ENCODE assay signal across 11 cellular contexts in the genomic region with DNA sequence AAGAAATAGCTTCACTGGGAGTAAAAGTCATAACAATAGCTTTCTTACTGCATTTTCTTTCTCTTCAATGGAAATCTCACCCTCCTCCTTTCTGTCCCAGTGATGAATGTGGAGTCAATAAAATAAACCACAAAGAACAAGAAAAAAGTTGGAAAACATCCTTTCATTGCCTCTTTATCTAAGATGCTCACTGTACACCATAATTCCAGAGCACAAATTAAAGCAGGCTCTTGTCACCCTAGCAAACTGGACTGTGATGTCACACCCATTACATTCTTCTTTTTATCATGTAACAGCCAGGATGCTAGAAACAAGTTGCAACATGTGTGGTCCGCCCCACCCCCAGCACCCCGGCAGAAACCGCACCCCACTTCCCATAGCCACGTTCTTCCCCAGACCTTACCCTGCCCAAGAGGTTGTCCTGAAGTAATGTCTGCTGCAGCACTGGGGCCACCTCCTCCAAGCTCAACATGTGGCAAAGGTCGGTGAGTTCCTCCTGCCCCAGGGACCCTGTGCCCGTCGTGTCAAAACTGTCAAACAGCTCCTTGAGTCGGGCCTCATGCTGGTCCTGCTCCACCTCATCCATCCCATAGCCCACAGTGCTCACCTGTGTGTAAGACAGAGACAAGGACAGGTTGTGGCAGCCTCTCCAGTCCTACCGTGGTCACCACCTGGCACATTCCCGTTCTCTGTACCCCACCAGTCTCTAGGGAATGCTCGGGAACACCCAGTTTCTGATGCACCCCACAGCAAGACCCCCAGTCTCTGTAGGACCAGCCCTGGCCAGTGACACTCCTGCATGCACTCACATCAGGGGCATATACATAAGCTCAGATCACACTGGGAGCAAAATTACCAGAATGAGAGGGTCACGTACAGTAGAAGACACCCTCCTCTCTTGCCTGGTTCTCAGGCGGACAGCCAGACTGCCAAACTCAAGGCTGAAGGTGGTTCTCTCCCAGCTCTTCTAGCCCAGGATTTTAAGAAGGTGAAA. TPM values are rescaled to one million over a fixed set of nuclear protein-coding genes. Genes with fewer than 3 reads are reported as not detected.
A peak's percentile ranks its signal among the peaks of the same experiment; 100 is the strongest.
DNase-seq lines count a peak whose midpoint lies in the region; ATAC-seq, FAIRE-seq and TF ChIP-seq lines count a peak whose summit lies in the region.
"Had no signal": no experiment of that assay in that cellular context is flagged by ENCODE, and none has a peak within 500 bp of the region (broad histone marks: within the 10 kb centered on the region; RNA-seq: fewer than 3 reads in every experiment).

No MANE protein-coding gene starts in this region.

- H2AFZ ChIP-seq in keratinocyte (ENCODE audit: control insufficient read depth, low read length): no peak overlapping the region

- intact Hi-C loops in CD4-positive, alpha-beta T cell (cut with DNase I, micrococcal nuclease): loop anchor here (1.0 to 10.0 kb wide), 4 partner anchors 9 to 587 kb away; partner anchors contain the start of gene SOS2 (in 1 of the 2)

- peak; percentile 25 to 64 (median 54) for DNase-seq in CD4-positive, alpha-beta T cell
- DNase-seq in KBM-7 (peak; percentile 29), keratinocyte (ENCODE audit: low read depth, low spot score) (peak; percentile 64), NK-92 (lab: John Stamatoyannopoulos, UW; ENCODE audit: unreplicated experiment) (no peak), epidermal melanocyte (ENCODE audit: insufficient read length, low spot score) (no peak), NCI-H774 (lab: John Stamatoyannopoulos, UW) (no peak)
- DNase-seq in activated T-cell treated with anti-CD3 and anti-CD28 coated beads, Interleukin-2, amount 50 U/mL, for 24 hours: peak; percentile 46

- peaks cover 47% of the 10 kb centered on the region for H3K79me2 ChIP-seq in keratinocyte (ENCODE audit: control insufficient read depth, insufficient read depth, low read length)

- peak overlapping the region; percentile 78 for H3K27ac ChIP-seq in CD4-positive, alpha-beta T cell (ENCODE audit: low read depth, low read length)
- H3K27ac ChIP-seq in keratinocyte (ENCODE audit: control insufficient read depth, insufficient read depth, low read length): peak overlapping the region; percentile 63

- CTCF ChIA-PET in CD4-positive, alpha-beta T cell (lab: Charles Lee): interaction anchor here (1.0 to 4.3 kb wide), 6 partner anchors 9 to 48 kb away, joined by 3 to 23 read pairs (median 4); partner anchors contain the start of gene NIN

- dilution Hi-C loops in keratinocyte (cut with MboI; ENCODE audit: extremely low pct_ligation_motif_present, low sequenced_read_pairs): no loop called here

- in situ Hi-C loops in KBM-7 (cut with MboI; ENCODE audit: low pct_unique_long_range_greater_than_20kb, low sequenced_read_pairs): no loop called here

- peak overlapping the region; percentile 20 for H3K9ac ChIP-seq in keratinocyte (ENCODE audit: control insufficient read depth, extremely low read depth, insufficient read depth, low read length)

- no peaks in the 10 kb centered on the region for H4K20me1 ChIP-seq in keratinocyte (ENCODE audit: control insufficient read depth, extremely low read depth, insufficient read depth, low read length)

- H3K36me3 Mint-ChIP-seq in CD4-positive, alpha-beta T cell (ENCODE audit: low read depth): peaks cover 30% of the 10 kb centered on the region
- peaks cover 49% of the 10 kb centered on the region for H3K36me3 Mint-ChIP-seq in activated T-cell treated with anti-CD3 and anti-CD28 coated beads, Interleukin-2, amount 50 U/mL, for 24 hours (ENCODE audit: low read depth)

- H3K9me3 ChIP-seq in CD4-positive, alpha-beta T cell (ENCODE audit: control insufficient read depth, low read length): no peaks in the 10 kb centered on the region
- H3K9me3 ChIP-seq in keratinocyte (ENCODE audit: control insufficient read depth, low read depth, low read length): no peaks in the 10 kb centered on the region

- no peaks in the 10 kb centered on the region for H3K27me3 Mint-ChIP-seq in CD4-positive, alpha-beta T cell
- no peaks in the 10 kb centered on the region for H3K27me3 Mint-ChIP-seq in activated T-cell treated with anti-CD3 and anti-CD28 coated beads, Interleukin-2, amount 50 U/mL, for 24 hours

- peak overlapping the region; percentile 85 for H3K27ac Mint-ChIP-seq in CD4-positive, alpha-beta T cell
- H3K27ac Mint-ChIP-seq in activated T-cell treated with anti-CD3 and anti-CD28 coated beads, Interleukin-2, amount 50 U/mL, for 24 hours: peak overlapping the region; percentile 94

- peak; percentile 76 for ATAC-seq in CD4-positive, alpha-beta T cell (ENCODE audit: poor library complexity)
- no peak for ATAC-seq in GM21526 (IDR thresholded peaks at IDR 0.05; ENCODE audit: low FRiP score, unreplicated experiment)

- H3K4me1 ChIP-seq in keratinocyte (ENCODE audit: control insufficient read depth, extremely low read depth, insufficient read depth, low read length): peaks cover 35% of the 10 kb centered on the region

- FAIRE-seq in keratinocyte (lab: Jason Lieb, UNC): no peak

- no peaks in the 10 kb centered on the region for H3K9me3 Mint-ChIP-seq in CD4-positive, alpha-beta T cell
- no peaks in the 10 kb centered on the region for H3K9me3 Mint-ChIP-seq in activated T-cell treated with anti-CD3 and anti-CD28 coated beads, Interleukin-2, amount 50 U/mL, for 24 hours
- H3K9me3 Mint-ChIP-seq: neural crest cell had no signal

- H3K4me2 ChIP-seq in keratinocyte (ENCODE audit: control insufficient read depth, extremely low read depth, insufficient read depth, low read depth, low read length): peak overlapping the region; percentile 75

- POLR2A ChIA-PET in CD4-positive, alpha-beta T cell (lab: Charles Lee): interaction anchor here (0.6 to 4.0 kb wide), 12 partner anchors 8 to 491 kb away, joined by 3 to 46 read pairs (median 8); partner anchors contain the start of gene NIN

- H3K27me3 ChIP-seq in CD4-positive, alpha-beta T cell (ENCODE audit: control insufficient read depth, insufficient read depth, low read length): no peaks in the 10 kb centered on the region
- H3K27me3 ChIP-seq in keratinocyte (ENCODE audit: control insufficient read depth, extremely low read depth, insufficient read depth, low read length): no peaks in the 10 kb centered on the region

- peaks cover under 1% of the 10 kb centered on the region for H3K9me1 ChIP-seq in keratinocyte (ENCODE audit: control insufficient read depth, extremely low read depth, insufficient read depth, low read length)

- H3K4me3 ChIP-seq in keratinocyte (ENCODE audit: control insufficient read depth in 2 of 3, extremely low read depth in 1 of 3, insufficient read depth in 2 of 3, low read depth in 1 of 3, low read length in 3 of 3): peak overlapping the region in 1 of 3 experiments; percentile 4

- peaks cover 1 to 3% of the 10 kb centered on the region in 2 experiments for H3K36me3 ChIP-seq in keratinocyte (ENCODE audit: control insufficient read depth in 2 of 2, extremely low read depth in 1 of 2, insufficient read depth in 2 of 2, low read length in 2 of 2)

- TF ChIP-seq CTCF in CD4-positive, alpha-beta T cell (IDR thresholded peaks at IDR 0.05): no peak
- TF ChIP-seq CTCF in keratinocyte (optimal IDR thresholded peaks at IDR 0.05 in 1 of 3, IDR thresholded peaks at IDR 0.05 in 1 of 3, conservative IDR thresholded peaks at IDR 0.05 in 1 of 3; ENCODE audit: extremely low read depth in 1 of 3, insufficient read depth in 2 of 3, low read length in 3 of 3): no peak

- peaks cover 90% of the 10 kb centered on the region for H3K4me1 Mint-ChIP-seq in CD4-positive, alpha-beta T cell (ENCODE audit: low read depth)
- peaks cover 86% of the 10 kb centered on the region for H3K4me1 Mint-ChIP-seq in activated T-cell treated with anti-CD3 and anti-CD28 coated beads, Interleukin-2, amount 50 U/mL, for 24 hours (ENCODE audit: low read depth)

- peak overlapping the region; percentile 73 for H3K4me3 Mint-ChIP-seq in CD4-positive, alpha-beta T cell
- H3K4me3 Mint-ChIP-seq in activated T-cell treated with anti-CD3 and anti-CD28 coated beads, Interleukin-2, amount 50 U/mL, for 24 hours: peak overlapping the region; percentile 69

RNA-seq across cellular contexts. Expression of gene NIN, which starts 9.2 kb away (rescaled TPM):
- total RNA-seq in CD4-positive, alpha-beta T cell: 10 to 100 TPM; 96.8 to 98.5 TPM
- 7.9 to 15.2 TPM (median 13.8 TPM) in 3 replicates for polyA plus RNA-seq in keratinocyte
- polyA plus RNA-seq in keratinocyte (2011; ENCODE audit: low read depth): 38.8 TPM
- polyA plus RNA-seq in keratinocyte (2011; cell fraction: cytosol; rRNA removed): 7.8 and 9.4 TPM in 2 replicates
- polyA plus RNA-seq in keratinocyte (2011; cell fraction: nucleus; rRNA removed): 13.2 and 19.2 TPM in 2 replicates
- 9.3 and 17.1 TPM in 2 replicates for polyA plus RNA-seq in keratinocyte (2012; ENCODE audit: low replicate concordance)
- 19.9 to 34.5 TPM (median 23.6 TPM) in 3 replicates for polyA minus RNA-seq in keratinocyte
- polyA minus RNA-seq in keratinocyte (2011; cell fraction: cytosol; rRNA and poly(A)+ RNA removed): 11.3 TPM
- 14.9 and 33.0 TPM in 2 replicates for polyA minus RNA-seq in keratinocyte (2011; cell fraction: nucleus; rRNA and poly(A)+ RNA removed)

RNA-seq across cellular contexts. Expression of gene ABHD12B, which starts 50.1 kb away (rescaled TPM):
- not detected for total RNA-seq in CD4-positive, alpha-beta T cell
- 0.03 TPM in 1 of 3 replicates, not detected in the others for polyA plus RNA-seq in keratinocyte
- 1.9 TPM for polyA plus RNA-seq in keratinocyte (2011; ENCODE audit: low read depth)
- polyA plus RNA-seq in keratinocyte (2011; cell fraction: cytosol; rRNA removed): 0.22 TPM in 1 of 2 replicates, not detected in the other
- polyA plus RNA-seq in keratinocyte (2011; cell fraction: nucleus; rRNA removed): 0.08 and 0.35 TPM in 2 replicates
- polyA plus RNA-seq in keratinocyte (2012; ENCODE audit: low replicate concordance): 0.68 and 4.2 TPM in 2 replicates
- polyA minus RNA-seq in keratinocyte: not detected in 3 replicates
- not detected for polyA minus RNA-seq in keratinocyte (2011; cell fraction: cytosol; rRNA and poly(A)+ RNA removed)
- not detected in 2 replicates for polyA minus RNA-seq in keratinocyte (2011; cell fraction: nucleus; rRNA and poly(A)+ RNA removed)
- total RNA-seq: Daoy, LHCN-M2 had no signal

Comparison
In these comparisons a context has a peak if more than half of its experiments do, and no peak if none do; other contexts are left out.
1. DNase-seq: peak in CD4-positive, alpha-beta T cell (10 of 10), KBM-7 (single experiment), activated T-cell treated with anti-CD3 and anti-CD28 coated beads, Interleukin-2, amount 50 U/mL, for 24 hours (single experiment) and keratinocyte (single experiment); none in NK-92 (single experiment), epidermal melanocyte (single experiment) and NCI-H774 (single experiment).